In genomic region chr1:166933633-166934032, GRCh38 we compare ENCODE assay signal across 22 cellular contexts. TPM values are rescaled to one million over a fixed set of nuclear protein-coding genes. Genes with fewer than 3 reads are reported as not detected.
DNase-seq lines count a peak whose midpoint lies in the region; ATAC-seq and TF ChIP-seq lines count a peak whose summit lies in the region.
"Had no signal": no experiment of that assay in that cellular context is flagged by ENCODE, and none has a peak within 500 bp of the region (broad histone marks: within the 10 kb centered on the region; RNA-seq: fewer than 3 reads in every experiment).

No MANE protein-coding gene starts in this region.

- in situ Hi-C loops in gastrocnemius medialis (cut with MboI; ENCODE audit: low sequenced_read_pairs in 4 of 4): no loop called here

- H3K27me3 Mint-ChIP-seq in activated CD4-positive, alpha-beta memory T cell treated with anti-CD3 and anti-CD28 coated beads, Interleukin-2, amount 10 ng/mL, durations not matched to agents 7 days and 5 days: peaks cover 9% of the 10 kb centered on the region

- H3K27me3 ChIP-seq in PC-3 (ENCODE audit: low read length) (peaks cover 87% of the 10 kb centered on the region), gastrocnemius medialis (no peaks in the 10 kb centered on the region)

- no peaks in the 10 kb centered on the region for H3K36me3 ChIP-seq in PC-3 (ENCODE audit: low read depth, low read length)
- no peaks in the 10 kb centered on the region for H3K36me3 ChIP-seq in gastrocnemius medialis

- no peaks in the 10 kb centered on the region for H3K79me2 ChIP-seq in PC-3 (ENCODE audit: low read length)
- H3K79me2 ChIP-seq: parathyroid adenoma had no signal

- no peak overlapping the region for H3K4me2 ChIP-seq in PC-3 (ENCODE audit: low read length)

- CTCF ChIA-PET in PC-3 (lab: Charles Lee): no interaction called here
- CTCF ChIA-PET in activated CD4-positive, alpha-beta memory T cell treated with anti-CD3 and anti-CD28 coated beads, Interleukin-2, amount 10 ng/mL, durations not matched to agents 7 days and 5 days (lab: Charles Lee): interaction anchor here (0.8 kb wide), 1 partner anchor 9 kb away, joined by 3 read pairs; no protein-coding TSS in a partner anchor

- no peaks in the 10 kb centered on the region for H4K20me1 ChIP-seq in PC-3 (ENCODE audit: low read length)

- H3F3A ChIP-seq in PC-3 (ENCODE audit: low read length, unreplicated experiment): no peaks in the 10 kb centered on the region

- no peaks in the 10 kb centered on the region for H3K36me3 Mint-ChIP-seq in activated CD4-positive, alpha-beta memory T cell treated with anti-CD3 and anti-CD28 coated beads, Interleukin-2, amount 10 ng/mL, durations not matched to agents 7 days and 5 days (ENCODE audit: low read depth)
- H3K36me3 Mint-ChIP-seq: stimulated activated effector memory CD8-positive, alpha-beta T cell treated with anti-CD3 and anti-CD28 coated beads, Interleukin-12 subunit alpha, Interleukin-12 subunit beta, amount 100 ng/mL, for 72 hours; T-cell had no signal

- no peaks in the 10 kb centered on the region for H3K4me1 Mint-ChIP-seq in activated CD4-positive, alpha-beta memory T cell treated with anti-CD3 and anti-CD28 coated beads, Interleukin-2, amount 10 ng/mL, durations not matched to agents 7 days and 5 days
- H3K4me1 Mint-ChIP-seq: stimulated activated effector memory CD8-positive, alpha-beta T cell treated with anti-CD3 and anti-CD28 coated beads, Interleukin-12 subunit alpha, Interleukin-12 subunit beta, amount 100 ng/mL, for 72 hours; T-cell had no signal

- H2AFZ ChIP-seq in PC-3 (ENCODE audit: low read length): no peak overlapping the region
- H2AFZ ChIP-seq: parathyroid adenoma had no signal

- ATAC-seq in GM18861 (IDR thresholded peaks at IDR 0.05; ENCODE audit: unreplicated experiment): peak; percentile 68
- peak; percentile 71 for ATAC-seq in HG02938 (IDR thresholded peaks at IDR 0.05; ENCODE audit: unreplicated experiment)
- ATAC-seq in PC-3: no peak
- ATAC-seq in gastrocnemius medialis: no peak
- ATAC-seq: stimulated activated effector memory CD8-positive, alpha-beta T cell treated with anti-CD3 and anti-CD28 coated beads, Interleukin-12 subunit alpha, Interleukin-12 subunit beta, amount 100 ng/mL, for 72 hours; T-cell had no signal

- intact Hi-C loops in PC-3 (cut with micrococcal nuclease): no loop called here
- intact Hi-C loops in gastrocnemius medialis (cut with DNase I; ENCODE audit: low total_unique reads): no loop called here

- no TSS peak for BruUV-seq in PC-3 (replicated peaks; lab: Mats Ljungman, UMichigan)

- H3K9me3 Mint-ChIP-seq in activated CD4-positive, alpha-beta memory T cell treated with anti-CD3 and anti-CD28 coated beads, Interleukin-2, amount 10 ng/mL, durations not matched to agents 7 days and 5 days: no peaks in the 10 kb centered on the region
- H3K9me3 Mint-ChIP-seq: activated T-cell treated with anti-CD3 and anti-CD28 coated beads, Interleukin-2, amount 50 U/mL, for 24 hours; stimulated activated effector memory CD8-positive, alpha-beta T cell treated with anti-CD3 and anti-CD28 coated beads, Interleukin-12 subunit alpha, Interleukin-12 subunit beta, amount 100 ng/mL, for 72 hours; T-cell had no signal

- H3K4me1 ChIP-seq in PC-3 (ENCODE audit: insufficient read depth, low read length) (no peaks in the 10 kb centered on the region), gastrocnemius medialis (no peaks in the 10 kb centered on the region)
- H3K4me1 ChIP-seq: parathyroid adenoma had no signal

- TF ChIP-seq POLR2A in gastrocnemius medialis (IDR thresholded peaks at IDR 0.05): no peak

- POLR2A ChIA-PET in PC-3 (lab: Charles Lee; ENCODE audit: unreplicated experiment): no interaction called here
- POLR2A ChIA-PET in activated CD4-positive, alpha-beta memory T cell treated with anti-CD3 and anti-CD28 coated beads, Interleukin-2, amount 10 ng/mL, durations not matched to agents 7 days and 5 days (lab: Charles Lee): no interaction called here

- DNase-seq in PC-3: peak; percentile 37
- peak; percentile 68 for DNase-seq in kidney tubule cell (ENCODE audit: low spot score)
- no peak for DNase-seq in KG1 (lab: John Stamatoyannopoulos, UW)
- no peak for DNase-seq in activated CD4-positive, alpha-beta memory T cell treated with anti-CD3 and anti-CD28 coated beads, Interleukin-2, amount 10 ng/mL, durations not matched to agents 7 days and 5 days
- no peak for DNase-seq in gastrocnemius medialis
- DNase-seq: activated CD4-positive, alpha-beta T cell treated with anti-CD3 and anti-CD28 coated beads for 1 hour; activated T-cell treated with anti-CD3 and anti-CD28 coated beads, Interleukin-2, amount 50 U/mL, for 24 hours; cortex of kidney; head of caudate nucleus; midbrain; NCI-H1436; NCI-H526; SHP77 treated with DMSO at 0.1 percent for 48 hours; T-cell had no signal

- H3K9ac ChIP-seq in PC-3 (ENCODE audit: low read length): no peak overlapping the region
- H3K9ac ChIP-seq: parathyroid adenoma had no signal

- H3K27ac ChIP-seq in PC-3 (ENCODE audit: low read length) (no peak overlapping the region), gastrocnemius medialis (no peak overlapping the region)
- H3K27ac ChIP-seq: C4-2B, HL-60, parathyroid adenoma had no signal

- no peak overlapping the region for H3K4me3 Mint-ChIP-seq in activated CD4-positive, alpha-beta memory T cell treated with anti-CD3 and anti-CD28 coated beads, Interleukin-2, amount 10 ng/mL, durations not matched to agents 7 days and 5 days
- H3K4me3 Mint-ChIP-seq: activated T-cell treated with anti-CD3 and anti-CD28 coated beads, Interleukin-2, amount 50 U/mL, for 24 hours; stimulated activated effector memory CD8-positive, alpha-beta T cell treated with anti-CD3 and anti-CD28 coated beads, Interleukin-12 subunit alpha, Interleukin-12 subunit beta, amount 100 ng/mL, for 72 hours; T-cell had no signal

- H3K9me3 ChIP-seq in PC-3 (ENCODE audit: low read length): no peaks in the 10 kb centered on the region
- no peaks in the 10 kb centered on the region for H3K9me3 ChIP-seq in gastrocnemius medialis

- H3K4me3 ChIP-seq in PC-3 (ENCODE audit: low read length) (no peak overlapping the region), gastrocnemius medialis (no peak overlapping the region)

- no peaks in the 10 kb centered on the region for H3K9me2 ChIP-seq in PC-3 (replicated peaks; ENCODE audit: low read length)

- no peak overlapping the region for H3K27ac Mint-ChIP-seq in activated CD4-positive, alpha-beta memory T cell treated with anti-CD3 and anti-CD28 coated beads, Interleukin-2, amount 10 ng/mL, durations not matched to agents 7 days and 5 days
- H3K27ac Mint-ChIP-seq: activated T-cell treated with anti-CD3 and anti-CD28 coated beads, Interleukin-2, amount 50 U/mL, for 24 hours; stimulated activated effector memory CD8-positive, alpha-beta T cell treated with anti-CD3 and anti-CD28 coated beads, Interleukin-12 subunit alpha, Interleukin-12 subunit beta, amount 100 ng/mL, for 72 hours; T-cell had no signal

- TF ChIP-seq CTCF in PC-3 (conservative IDR thresholded peaks at IDR 0.05; ENCODE audit: low read depth, low read length) (no peak), gastrocnemius medialis (IDR thresholded peaks at IDR 0.05 in 4 of 5, conservative IDR thresholded peaks at IDR 0.05 in 1 of 5) (no peak)

RNA-seq across cellular contexts. Expression of gene ILDR2, which starts 41.7 kb away (rescaled TPM):
- under 0.01 TPM in 1 of 2 replicates, not detected in the other for total RNA-seq in PC-3 (2014; rRNA removed)
- 1 to 10 TPM; 9.3 to 9.8 TPM for total RNA-seq in activated CD4-positive, alpha-beta memory T cell treated with anti-CD3 and anti-CD28 coated beads, Interleukin-2, amount 10 ng/mL, durations not matched to agents 7 days and 5 days
- under 1 TPM; 0.10 to 0.47 (median 0.25) TPM for total RNA-seq in gastrocnemius medialis

RNA-seq across cellular contexts. Expression of gene MAEL, which starts 55.4 kb away (rescaled TPM):
- not detected in 2 replicates for total RNA-seq in PC-3 (2014; rRNA removed)
- total RNA-seq in activated CD4-positive, alpha-beta memory T cell treated with anti-CD3 and anti-CD28 coated beads, Interleukin-2, amount 10 ng/mL, durations not matched to agents 7 days and 5 days: under 1 TPM; 0.40 to 0.45 TPM
- not detected for total RNA-seq in gastrocnemius medialis
- total RNA-seq: fibroblast of lung, MCF 10A, T-cell had no signal

RNA-seq across cellular contexts. Expression of gene TADA1, which starts 57.6 kb away (rescaled TPM):
- total RNA-seq in PC-3 (2014; rRNA removed): 12.4 and 15.3 TPM in 2 replicates
- total RNA-seq in activated CD4-positive, alpha-beta memory T cell treated with anti-CD3 and anti-CD28 coated beads, Interleukin-2, amount 10 ng/mL, durations not matched to agents 7 days and 5 days: 10 to 100 TPM; 17.0 to 17.9 TPM
- 10 to 100 TPM in 2 of 4 donors, 1 to 10 TPM in 2; 8.7 to 11.8 (median 10.0) TPM for total RNA-seq in gastrocnemius medialis

Comparison
In these comparisons a context has a peak if more than half of its experiments do, and no peak if none do; other contexts are left out.
1. ATAC-seq: peak in GM18861 (single experiment) and HG02938 (single experiment); none in PC-3 (single experiment) and gastrocnemius medialis (0 of 2).
2. DNase-seq: peak in PC-3 (single experiment) and kidney tubule cell (single experiment); none in KG1 (single experiment), activated CD4-positive, alpha-beta memory T cell treated with anti-CD3 and anti-CD28 coated beads, Interleukin-2, amount 10 ng/mL, durations not matched to agents 7 days and 5 days (single experiment) and gastrocnemius medialis (0 of 2).
3. RNA of gene ILDR2, which starts 41.7 kb away (total RNA-seq): 9.3 to 9.8 TPM in activated CD4-positive, alpha-beta memory T cell treated with anti-CD3 and anti-CD28 coated beads, Interleukin-2, amount 10 ng/mL, durations not matched to agents 7 days and 5 days; 0.10 to 0.47 TPM in gastrocnemius medialis and under 0.01 TPM in PC-3; every median in the first group is over 4 times any median in the second.